In the genomic region with DNA sequence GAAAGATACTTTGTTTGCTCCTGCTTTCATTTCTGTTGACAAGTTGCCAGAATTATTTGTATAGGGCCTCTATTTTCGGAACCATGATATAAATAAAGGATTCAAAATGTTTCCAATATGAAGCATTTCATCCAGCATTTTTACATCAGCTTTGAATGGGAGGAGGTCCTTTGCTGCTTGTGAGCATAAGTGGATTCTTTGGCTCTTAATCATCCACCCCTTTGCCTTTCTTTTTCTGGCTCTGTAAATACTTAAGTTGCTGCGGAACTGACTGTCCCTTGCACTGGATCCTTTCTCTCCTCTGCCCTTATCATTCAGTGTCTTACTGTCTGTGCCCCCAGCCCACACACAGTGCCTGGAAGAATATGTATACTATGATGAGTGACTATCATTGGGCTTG, we compare ENCODE assay signal across 11 cellular contexts.
DNase-seq lines count a peak whose midpoint lies in the region; ATAC-seq, FAIRE-seq and TF ChIP-seq lines count a peak whose summit lies in the region.
"Had no signal": no experiment of that assay in that cellular context is flagged by ENCODE, and none has a peak within 500 bp of the region (broad histone marks: within the 10 kb centered on the region; RNA-seq: fewer than 3 reads in every experiment).

No MANE protein-coding gene starts in this region.

- H3K79me2 ChIP-seq in GM12878 (ENCODE audit: control insufficient read depth, insufficient read depth, low read length): peaks cover 4% of the 10 kb centered on the region

- DNase-seq in AG04450 (ENCODE audit: low read depth, low spot score) (peak; percentile 66), HFF-Myc (ENCODE audit: extremely low read depth, low read depth) (peak; percentile 47), GM12878 (ENCODE audit: low read depth, low spot score) (no peak), kidney tubule cell (ENCODE audit: low spot score) (peak; percentile 54), DMS 273 (lab: John Stamatoyannopoulos, UW; ENCODE audit: unreplicated experiment) (no peak), dorsolateral prefrontal cortex (no peak), nephron progenitor cell (no peak)
- DNase-seq: activated B cell treated with CpG ODN at 0.5 μM for 24 hours, hippocampal formation had no signal

- H4K20me1 ChIP-seq in GM12878 (ENCODE audit: control insufficient read depth, insufficient read depth): no peaks in the 10 kb centered on the region

- no peak for FAIRE-seq in GM12878 (lab: Jason Lieb, UNC)

- no peak for TF ChIP-seq RAD21 in GM12878 (IDR thresholded peaks at IDR 0.05; ENCODE audit: insufficient read depth, low read depth, low read length)

- H3K27ac ChIP-seq in AG04450 (ENCODE audit: low read depth, low read length) (no peak overlapping the region), GM12878 (ENCODE audit: control insufficient read depth, insufficient read depth) (no peak overlapping the region), dorsolateral prefrontal cortex (peak overlapping the region in 13 of 59 donors; percentile 1 to 60 (median 18))

- no peak overlapping the region for H3K4me3 Mint-ChIP-seq in nephron progenitor cell
- H3K4me3 Mint-ChIP-seq: activated B cell treated with CpG ODN at 0.5 μM for 24 hours; activated naive CD8-positive, alpha-beta T cell had no signal

- CTCF ChIA-PET in AG04450 (lab: Charles Lee) (no interaction called here), GM12878 (lab: Yijun Ruan, JAX) (no interaction called here)

- in situ Hi-C loops in GM12878 (cut with MboI): no loop called here

- no peak for TF ChIP-seq EP300 in GM12878 (IDR thresholded peaks at IDR 0.05; ENCODE audit: borderline replicate concordance in 1 of 2, control insufficient read depth in 1 of 2, low read depth in 2 of 2, low read length in 2 of 2)

- no peak overlapping the region for H2AFZ ChIP-seq in GM12878 (ENCODE audit: control insufficient read depth, low read depth, low read length)

- H3K36me3 Mint-ChIP-seq in nephron progenitor cell (ENCODE audit: low read depth): no peaks in the 10 kb centered on the region

- no peak overlapping the region for H3K9ac ChIP-seq in GM12878 (ENCODE audit: control insufficient read depth, insufficient read depth, low read length)

- H3K27me3 ChIP-seq in AG04450 (ENCODE audit: control insufficient read depth, insufficient read depth, low read length) (no peaks in the 10 kb centered on the region), GM12878 (replicated peaks in 1 of 2; ENCODE audit: control insufficient read depth in 2 of 2, insufficient read depth in 2 of 2, low read length in 1 of 2) (no peaks in the 10 kb centered on the region), dorsolateral prefrontal cortex (no peaks in the 10 kb centered on the region)

- TF ChIP-seq POLR2A in GM12878 (IDR thresholded peaks at IDR 0.05; ENCODE audit: low read depth, low read length): no peak

- peaks cover 30% of the 10 kb centered on the region for H3K4me1 Mint-ChIP-seq in nephron progenitor cell

- ATAC-seq in GM12878: no peak; the same call in 2 of the 3 replicates
- ATAC-seq in GM21423 (IDR thresholded peaks at IDR 0.05; ENCODE audit: unreplicated experiment): no peak

- peaks cover 0 to 4% of the 10 kb centered on the region in 2 experiments; a peak in 1 of 4 replicates for H3K36me3 ChIP-seq in GM12878 (ENCODE audit: control insufficient read depth in 2 of 2, insufficient read depth in 2 of 2, low read length in 1 of 2)

- intact Hi-C loops in GM12878 (cut with micrococcal nuclease; ENCODE audit: unreplicated experiment): no loop called here
- intact Hi-C loops in dorsolateral prefrontal cortex (cut with DNase I): no loop called here

- POLR2A ChIA-PET in AG04450 (lab: Yijun Ruan, JAX) (no interaction called here), GM12878 (lab: Charles Lee) (no interaction called here)

- RAD21 ChIA-PET in GM12878 (lab: Charles Lee; ENCODE audit: unreplicated experiment): no interaction called here

- H3K4me3 ChIP-seq in AG04450 (ENCODE audit: low read depth, low read length) (no peak overlapping the region), HFF-Myc (replicated peaks; ENCODE audit: low read depth, low read length) (no peak overlapping the region), GM12878 (no peak overlapping the region), dorsolateral prefrontal cortex (no peak overlapping the region)

- H3K4me1 ChIP-seq in GM12878 (ENCODE audit: control insufficient read depth, insufficient read depth, low read length): peaks cover 5% of the 10 kb centered on the region; the same call in 1 of the 2 replicates

- 69% methylated on average over 2 of the region's 2 CpGs for WGBS in GM12878 (ENCODE audit: insufficient coverage, insufficient replicate concordance, low lambda C conversion rate, missing lambda C conversion rate)

- no TSS peak for BruUV-seq in GM12878 (replicated peaks; lab: Mats Ljungman, UMichigan)

- no peak overlapping the region for H3K27ac Mint-ChIP-seq in nephron progenitor cell
- H3K27ac Mint-ChIP-seq: activated B cell treated with CpG ODN at 0.5 μM for 24 hours; activated naive CD8-positive, alpha-beta T cell had no signal

- SMC1A ChIA-PET in GM12878 (lab: Charles Lee; ENCODE audit: uncharacterized antibody, unreplicated experiment): no interaction called here

- no peak for TF ChIP-seq CTCF in AG04450 (IDR thresholded peaks at IDR 0.05; ENCODE audit: low read depth, low read length)
- no peak for TF ChIP-seq CTCF in HFF-Myc (IDR thresholded peaks at IDR 0.05; ENCODE audit: low read depth, low read length, missing control alignments)
- TF ChIP-seq CTCF in GM12878 (IDR thresholded peaks at IDR 0.05 in 2 of 3, conservative IDR thresholded peaks at IDR 0.05 in 1 of 3; ENCODE audit: control insufficient read depth in 2 of 3, extremely low read depth in 1 of 3, insufficient read depth in 1 of 3, low read depth in 3 of 3, low read length in 3 of 3): no peak
- no peak for TF ChIP-seq CTCF in dorsolateral prefrontal cortex (IDR thresholded peaks at IDR 0.05 in 54 of 56, conservative IDR thresholded peaks at IDR 0.05 in 2 of 56; ENCODE audit: low read depth in 1 of 56, partially characterized antibody in 56 of 56)
- no peak for TF ChIP-seq CTCF in nephron progenitor cell (IDR thresholded peaks at IDR 0.05)

- no peak overlapping the region; the same call in 1 of the 2 replicates for H3K4me2 ChIP-seq in GM12878 (ENCODE audit: control insufficient read depth, insufficient read depth)

- no peaks in the 10 kb centered on the region for H3K27me3 Mint-ChIP-seq in nephron progenitor cell (ENCODE audit: low read depth, poor library complexity)
- H3K27me3 Mint-ChIP-seq: activated B cell treated with CpG ODN at 0.5 μM for 24 hours; activated naive CD8-positive, alpha-beta T cell had no signal

- no peaks in the 10 kb centered on the region for H3K9me3 Mint-ChIP-seq in nephron progenitor cell
- H3K9me3 Mint-ChIP-seq: activated B cell treated with CpG ODN at 0.5 μM for 24 hours had no signal

- H3K9me3 ChIP-seq in AG04450 (ENCODE audit: control insufficient read depth, insufficient read depth, low read length) (no peaks in the 10 kb centered on the region), GM12878 (replicated peaks; ENCODE audit: control insufficient read depth, insufficient read depth, low read length) (no peaks in the 10 kb centered on the region)

TF ChIP-seq in GM12878, 131 proteins besides CTCF, POLR2A, EP300 and RAD21:
- TF ChIP-seq MEF2A (IDR thresholded peaks at IDR 0.05; ENCODE audit: insufficient read depth, low read depth, low read length): 0 out of 2 replicates have a peak, but pooled peaks have one; percentile 30
- TF ChIP-seq, protein P1, sequence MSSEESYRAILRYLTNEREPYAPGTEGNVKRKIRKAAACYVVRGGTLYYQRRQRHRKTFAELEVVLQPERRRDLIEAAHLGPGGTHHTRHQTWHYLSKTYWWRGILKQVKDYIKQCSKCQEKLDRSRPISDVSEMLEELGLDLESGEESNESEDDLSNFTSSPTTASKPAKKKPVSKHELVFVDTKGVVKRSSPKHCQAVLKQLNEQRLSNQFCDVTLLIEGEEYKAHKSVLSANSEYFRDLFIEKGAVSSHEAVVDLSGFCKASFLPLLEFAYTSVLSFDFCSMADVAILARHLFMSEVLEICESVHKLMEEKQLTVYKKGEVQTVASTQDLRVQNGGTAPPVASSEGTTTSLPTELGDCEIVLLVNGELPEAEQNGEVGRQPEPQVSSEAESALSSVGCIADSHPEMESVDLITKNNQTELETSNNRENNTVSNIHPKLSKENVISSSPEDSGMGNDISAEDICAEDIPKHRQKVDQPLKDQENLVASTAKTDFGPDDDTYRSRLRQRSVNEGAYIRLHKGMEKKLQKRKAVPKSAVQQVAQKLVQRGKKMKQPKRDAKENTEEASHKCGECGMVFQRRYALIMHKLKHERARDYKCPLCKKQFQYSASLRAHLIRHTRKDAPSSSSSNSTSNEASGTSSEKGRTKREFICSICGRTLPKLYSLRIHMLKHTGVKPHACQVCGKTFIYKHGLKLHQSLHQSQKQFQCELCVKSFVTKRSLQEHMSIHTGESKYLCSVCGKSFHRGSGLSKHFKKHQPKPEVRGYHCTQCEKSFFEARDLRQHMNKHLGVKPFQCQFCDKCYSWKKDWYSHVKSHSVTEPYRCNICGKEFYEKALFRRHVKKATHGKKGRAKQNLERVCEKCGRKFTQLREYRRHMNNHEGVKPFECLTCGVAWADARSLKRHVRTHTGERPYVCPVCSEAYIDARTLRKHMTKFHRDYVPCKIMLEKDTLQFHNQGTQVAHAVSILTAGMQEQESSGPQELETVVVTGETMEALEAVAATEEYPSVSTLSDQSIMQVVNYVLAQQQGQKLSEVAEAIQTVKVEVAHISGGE (CRISPR knock-in tag; IDR thresholded peaks at IDR 0.05): no peak
TF ChIP-seq in GM12878: peak in this region for 1.

Comparison
In these comparisons a context has a peak if more than half of its experiments do, and no peak if none do; other contexts are left out.
1. DNase-seq: peak in AG04450 (single experiment), HFF-Myc (single experiment) and kidney tubule cell (single experiment); none in GM12878 (single experiment), DMS 273 (single experiment), dorsolateral prefrontal cortex (0 of 10) and nephron progenitor cell (single experiment).